In genomic region chr1:235648954-235649721, GRCh38 we compare ENCODE assay signal across 8 cellular contexts. TPM values are rescaled to one million over a fixed set of nuclear protein-coding genes. Genes with fewer than 3 reads are reported as not detected.
DNase-seq lines count a peak whose midpoint lies in the region; ATAC-seq and TF ChIP-seq lines count a peak whose summit lies in the region.

No MANE protein-coding gene starts in this region.

- peak; percentile 61 for DNase-seq in NCI-H1694 treated with DMSO at 0.1 percent for 48 hours (lab: John Stamatoyannopoulos, UW)
- no peak for DNase-seq in NCI-H1694 (lab: John Stamatoyannopoulos, UW)
- DNase-seq in amniotic epithelial cell (ENCODE audit: low read depth): peak; percentile 48
- peak; percentile 51 to 70 (median 67) for DNase-seq in right cardiac atrium
- DNase-seq in sciatic nerve (ENCODE audit: low spot score): no peak

- H3K27me3 ChIP-seq in SU-DHL-6 (ENCODE audit: low read length): no peaks in the 10 kb centered on the region
- no peaks in the 10 kb centered on the region for H3K27me3 ChIP-seq in right cardiac atrium (ENCODE audit: control insufficient read depth, insufficient read depth)

- H3K4me3 ChIP-seq in SU-DHL-6 (ENCODE audit: insufficient read depth, low read length, poor library complexity, severe bottlenecking): peak overlapping the region; percentile 60
- peak overlapping the region; percentile 85 for H3K4me3 ChIP-seq in right cardiac atrium (ENCODE audit: low read length)

- peak overlapping the region; percentile 80 for H2AFZ ChIP-seq in SU-DHL-6 (ENCODE audit: low read depth, low read length, severe bottlenecking)

- H3K9ac ChIP-seq in SU-DHL-6 (ENCODE audit: low read length): peak overlapping the region; percentile 54

- TF ChIP-seq CTCF in SU-DHL-6 (IDR thresholded peaks at IDR 0.05; ENCODE audit: insufficient read depth, low read length, poor library complexity, severe bottlenecking): no peak

- no peaks in the 10 kb centered on the region for H3F3A ChIP-seq in SU-DHL-6 (ENCODE audit: insufficient read depth)

- H3K27ac ChIP-seq in SU-DHL-6 (ENCODE audit: low read depth, low read length): no peak overlapping the region
- H3K27ac ChIP-seq in right cardiac atrium (ENCODE audit: low read length): no peak overlapping the region

- intact Hi-C loops in right cardiac atrium (cut with DNase I) (no loop called here), sciatic nerve (cut with DNase I) (no loop called here)

- H4K20me1 ChIP-seq in SU-DHL-6 (ENCODE audit: low read depth, low read length): no peaks in the 10 kb centered on the region

- H3K9me3 ChIP-seq in SU-DHL-6 (ENCODE audit: insufficient read depth, low read length) (no peaks in the 10 kb centered on the region), right cardiac atrium (ENCODE audit: control insufficient read depth, low read length) (no peaks in the 10 kb centered on the region)

- ATAC-seq in HG03159 (IDR thresholded peaks at IDR 0.05; ENCODE audit: unreplicated experiment) (peak; percentile 50), right cardiac atrium (peak; percentile 75 to 82), sciatic nerve (peak; percentile 80), GM19452 (IDR thresholded peaks at IDR 0.05; ENCODE audit: unreplicated experiment) (no peak)

- no peaks in the 10 kb centered on the region for H3K9me2 ChIP-seq in SU-DHL-6 (replicated peaks; ENCODE audit: insufficient read depth, low read length)

- peaks cover 5% of the 10 kb centered on the region for H3K4me1 ChIP-seq in right cardiac atrium (ENCODE audit: control insufficient read depth, insufficient read depth, low read length)

- no peaks in the 10 kb centered on the region for H3K79me2 ChIP-seq in SU-DHL-6 (ENCODE audit: insufficient read depth, low read length)

- under 1% methylated on average over 74 of the region's 74 CpGs for WGBS in right cardiac atrium

- peak overlapping the region; percentile 67 for H3K4me2 ChIP-seq in SU-DHL-6 (ENCODE audit: low read depth, low read length, poor library complexity, severe bottlenecking)

- H3K36me3 ChIP-seq in SU-DHL-6 (ENCODE audit: low read length): no peaks in the 10 kb centered on the region

RNA-seq across cellular contexts. Expression of gene GNG4, which starts 0.4 kb away (rescaled TPM):
- total RNA-seq in right cardiac atrium (not detected), sciatic nerve (4.0 TPM)
- polyA plus RNA-seq in right cardiac atrium: 0.11 TPM

Comparison
In these comparisons a context has a peak if more than half of its experiments do, and no peak if none do; other contexts are left out.
1. DNase-seq: peak in NCI-H1694 treated with DMSO at 0.1 percent for 48 hours (single experiment), amniotic epithelial cell (single experiment) and right cardiac atrium (3 of 3); none in NCI-H1694 (single experiment) and sciatic nerve (single experiment).